ENCODE assay signal across 8 cellular contexts in genomic region chr15:21718779-21719178, GRCh38.
DNase-seq lines count a peak whose midpoint lies in the region; ATAC-seq and TF ChIP-seq lines count a peak whose summit lies in the region.
"Not testable (repeated sequence)": the region's sequence is repeated elsewhere in the genome, so short reads cannot be mapped to it uniquely, and the experiment has no call there.

No MANE protein-coding gene starts in this region.

- not testable (repeated sequence) for H3K27ac ChIP-seq in upper lobe of right lung

- H3K27me3 Mint-ChIP-seq in activated naive CD8-positive, alpha-beta T cell treated with anti-CD3 and anti-CD28 coated beads, Interleukin-2, amount 50 U/mL, for 24 hours, result not testable (repeated sequence)

- intact Hi-C loops in upper lobe of right lung (cut with DNase I), result not testable (repeated sequence)

- H3K36me3 Mint-ChIP-seq in activated naive CD8-positive, alpha-beta T cell treated with anti-CD3 and anti-CD28 coated beads, Interleukin-2, amount 50 U/mL, for 24 hours (ENCODE audit: low read depth), result not testable (repeated sequence)

- not testable (repeated sequence) for H3K27ac Mint-ChIP-seq in activated naive CD8-positive, alpha-beta T cell treated with anti-CD3 and anti-CD28 coated beads, Interleukin-2, amount 50 U/mL, for 24 hours

- not testable (repeated sequence) for TF ChIP-seq CTCF in upper lobe of right lung (IDR thresholded peaks at IDR 0.05)

- ATAC-seq in GM18511 (IDR thresholded peaks at IDR 0.05; ENCODE audit: unreplicated experiment) (peak; percentile 75), GM19351 (IDR thresholded peaks at IDR 0.05; ENCODE audit: unreplicated experiment) (peak; percentile 73), GM21528 (IDR thresholded peaks at IDR 0.05; ENCODE audit: low FRiP score, unreplicated experiment) (peak; percentile 80), HG02840 (IDR thresholded peaks at IDR 0.05; ENCODE audit: low FRiP score, unreplicated experiment) (peak; percentile 68), HG03103 (IDR thresholded peaks at IDR 0.05; ENCODE audit: low read depth, unreplicated experiment) (peak; percentile 68), HG03521 (IDR thresholded peaks at IDR 0.05; ENCODE audit: unreplicated experiment) (peak; percentile 66), upper lobe of right lung (peak; percentile 39)
- peak; percentile 82 for ATAC-seq in activated naive CD8-positive, alpha-beta T cell treated with anti-CD3 and anti-CD28 coated beads, Interleukin-2, amount 50 U/mL, for 24 hours

- H3K27me3 ChIP-seq in upper lobe of right lung, result not testable (repeated sequence)

- not testable (repeated sequence) for H3K4me1 ChIP-seq in upper lobe of right lung

- H3K4me3 Mint-ChIP-seq in activated naive CD8-positive, alpha-beta T cell treated with anti-CD3 and anti-CD28 coated beads, Interleukin-2, amount 50 U/mL, for 24 hours, result not testable (repeated sequence)

- H3K9me3 Mint-ChIP-seq in activated naive CD8-positive, alpha-beta T cell treated with anti-CD3 and anti-CD28 coated beads, Interleukin-2, amount 50 U/mL, for 24 hours, result not testable (repeated sequence)

- H3K4me3 ChIP-seq in upper lobe of right lung, result not testable (repeated sequence)

- H3K4me1 Mint-ChIP-seq in activated naive CD8-positive, alpha-beta T cell treated with anti-CD3 and anti-CD28 coated beads, Interleukin-2, amount 50 U/mL, for 24 hours, result not testable (repeated sequence)

- not testable (repeated sequence) for H3K36me3 ChIP-seq in upper lobe of right lung

- not testable (repeated sequence) for H3K9me3 ChIP-seq in upper lobe of right lung

- not testable (repeated sequence) for DNase-seq in activated naive CD8-positive, alpha-beta T cell treated with anti-CD3 and anti-CD28 coated beads, Interleukin-2, amount 50 U/mL, for 24 hours; upper lobe of right lung
